ENCODE assay signal across 2 cellular contexts in genomic region chr4:186202490-186203140, GRCh38.
A peak's percentile ranks its signal among the peaks of the same experiment; 100 is the strongest.
TF ChIP-seq lines count a peak whose summit lies in the region.

No MANE protein-coding gene starts in this region.

TF ChIP-seq in IMR-90, 13 proteins besides CTCF, POLR2A, EP300 and RAD21:
- TF ChIP-seq USF2 (IDR thresholded peaks at IDR 0.05; ENCODE audit: low read depth, low read length) (no peak), MAFK (IDR thresholded peaks at IDR 0.05; ENCODE audit: low read depth, low read length) (no peak), ELK1 (IDR thresholded peaks at IDR 0.05; ENCODE audit: borderline replicate concordance, low read depth, low read length) (no peak), MAZ (IDR thresholded peaks at IDR 0.05; ENCODE audit: borderline replicate concordance, low read depth, low read length) (no peak), BHLHE40 (IDR thresholded peaks at IDR 0.05; ENCODE audit: low read depth, low read length) (no peak), CHD1 (IDR thresholded peaks at IDR 0.05; ENCODE audit: low read depth, low read length) (no peak), CEBPB (IDR thresholded peaks at IDR 0.05; ENCODE audit: low read depth, low read length) (no peak), RCOR1 (IDR thresholded peaks at IDR 0.05; ENCODE audit: insufficient replicate concordance, low read length) (no peak), RFX5 (IDR thresholded peaks at IDR 0.05; ENCODE audit: low read depth, low read length) (no peak), FOS (IDR thresholded peaks at IDR 0.05; ENCODE audit: low read depth, low read length) (no peak)

TF ChIP-seq in K562, 482 proteins besides CTCF, POLR2A, EP300 and RAD21:
- TF ChIP-seq TCF7L2 (IDR thresholded peaks at IDR 0.05; ENCODE audit: low read depth, low read length) (no peak), ELF4 (CRISPR knock-in tag; IDR thresholded peaks at IDR 0.05) (no peak), SAP30 (IDR thresholded peaks at IDR 0.05; ENCODE audit: borderline replicate concordance, insufficient read depth, low read depth, low read length, poor library complexity, severe bottlenecking) (no peak), ARID2 (IDR thresholded peaks at IDR 0.05) (peak; percentile 29; the same call in 1 of the 2 replicates), PHF20 (IDR thresholded peaks at IDR 0.05; ENCODE audit: partially characterized antibody) (peak; percentile 15), ZC3H8 (IDR thresholded peaks at IDR 0.05) (no peak), KDM1A (IDR thresholded peaks at IDR 0.05) (peak in 1 of 2 experiments; percentile 92; a peak in 1 of 4 replicates), EWSR1 (IDR thresholded peaks at IDR 0.05; ENCODE audit: borderline replicate concordance, low read depth, partially characterized antibody) (no peak), E2F3 (CRISPR knock-in tag; IDR thresholded peaks at IDR 0.05) (no peak)
